Comparison of ENCODE assay signal across 39 cellular contexts in the genomic region with DNA sequence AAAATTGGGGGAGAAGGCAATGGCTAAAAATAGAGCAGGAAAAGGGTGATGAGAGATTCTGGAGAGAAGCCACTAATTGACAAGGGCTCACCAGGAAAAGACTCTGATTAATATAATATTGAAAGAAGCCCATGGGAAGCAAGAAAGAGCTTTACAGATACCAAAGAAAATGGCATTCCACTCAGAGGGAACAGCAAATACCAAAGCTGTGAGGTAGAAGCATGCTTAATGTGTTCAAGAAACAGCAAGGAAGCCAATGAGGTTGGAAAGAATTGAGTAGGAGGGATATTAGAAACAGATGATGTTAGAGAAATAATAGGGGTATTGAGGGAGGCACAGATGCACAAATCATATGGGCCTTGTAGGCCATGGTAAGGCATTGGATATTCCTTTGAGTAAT.
"Had no signal": no experiment of that assay in that cellular context is flagged by ENCODE, and none has a peak within 500 bp of the region (broad histone marks: within the 10 kb centered on the region; RNA-seq: fewer than 3 reads in every experiment).

No MANE protein-coding gene starts in this region.

- FAIRE-seq: bronchial epithelial cell, TTC549 had no signal

- H3K27me3 Mint-ChIP-seq: activated B cell treated with CpG ODN at 0.5 μM for 24 hours; activated CD8-positive, alpha-beta T cell treated with anti-CD3 and anti-CD28 coated beads for 36 hours; brain; central memory CD8-positive, alpha-beta T cell had no signal

- H3K4me1 ChIP-seq: ascending aorta had no signal

- ATAC-seq: activated CD8-positive, alpha-beta T cell treated with anti-CD3 and anti-CD28 coated beads for 36 hours; activated naive CD4-positive, alpha-beta T cell treated with anti-CD3 and anti-CD28 coated beads, Interleukin-2, amount 50 U/mL, for 72 hours; activated T-cell treated with anti-CD3 and anti-CD28 coated beads, Interleukin-2, amount 50 U/mL, for 4 hours; activated T-cell treated with anti-CD3 and anti-CD28 coated beads, Interleukin-2, amount 50 U/mL, for 72 hours; activated T-helper 17 cell treated with anti-CD3 and anti-CD28 coated beads, Interleukin-2, amount 50 U/mL, for 72 hours had no signal

- H3K27ac ChIP-seq: ascending aorta, cardiac muscle cell, VCaP had no signal

- H3K9me3 Mint-ChIP-seq: activated B cell treated with CpG ODN at 0.5 μM for 24 hours; activated CD4-positive, alpha-beta memory T cell treated with anti-CD3 and anti-CD28 coated beads for 36 hours; activated CD4-positive, alpha-beta T cell treated with anti-CD3 and anti-CD28 coated beads, Interleukin-2, amount 10 ng/mL, durations not matched to agents 24 days and 14 days; activated CD8-positive, alpha-beta T cell treated with anti-CD3 and anti-CD28 coated beads for 36 hours; activated naive CD4-positive, alpha-beta T cell treated with anti-CD3 and anti-CD28 coated beads for 36 hours; activated naive CD4-positive, alpha-beta T cell treated with anti-CD3 and anti-CD28 coated beads, Interleukin-2, amount 50 U/mL, for 72 hours; activated naive CD8-positive, alpha-beta T cell treated with anti-CD3 and anti-CD28 coated beads for 36 hours; activated T-cell treated with anti-CD3 and anti-CD28 coated beads, Interleukin-2, amount 50 U/mL, for 4 hours; activated T-cell treated with anti-CD3 and anti-CD28 coated beads, Interleukin-2, amount 50 U/mL, for 72 hours; activated T-helper 1 cell treated with anti-CD3 and anti-CD28 coated beads, Interleukin-12 subunit alpha, Interleukin-12 subunit beta, Interleukin-2, Interleukin-4 antibody, amounts not matched to agents 30 ng/mL and 10 ng/mL and 1 ng/mL, durations not matched to agents 14 hours and 24 hours and 36 hours; activated T-helper 17 cell treated with anti-CD3 and anti-CD28 coated beads, Interleukin-2, amount 50 U/mL, for 72 hours; brain; central memory CD8-positive, alpha-beta T cell; T-helper 1 cell treated with Interleukin-12 subunit alpha and Interleukin-12 subunit beta and Interleukin-4 antibody, amounts not matched to agents 30 μg/mL and 1 μg/mL, for 36 hours; T-helper 2 cell treated with Interferon-gamma antibody and Interleukin-4, amounts not matched to agents 5 μg/mL and 100 μg/mL, for 36 hours had no signal

- H3K27ac Mint-ChIP-seq: activated B cell treated with CpG ODN at 0.5 μM for 24 hours; activated CD4-positive, alpha-beta memory T cell treated with anti-CD3 and anti-CD28 coated beads for 36 hours; activated CD4-positive, alpha-beta T cell treated with anti-CD3 and anti-CD28 coated beads, Interleukin-2, amount 10 ng/mL, durations not matched to agents 24 days and 14 days; activated CD8-positive, alpha-beta T cell treated with anti-CD3 and anti-CD28 coated beads for 36 hours; activated naive CD4-positive, alpha-beta T cell treated with anti-CD3 and anti-CD28 coated beads for 36 hours; activated naive CD4-positive, alpha-beta T cell treated with anti-CD3 and anti-CD28 coated beads, Interleukin-2, amount 50 U/mL, for 72 hours; activated naive CD8-positive, alpha-beta T cell treated with anti-CD3 and anti-CD28 coated beads for 36 hours; activated T-cell treated with anti-CD3 and anti-CD28 coated beads, Interleukin-2, amount 50 U/mL, for 72 hours; activated T-helper 1 cell treated with anti-CD3 and anti-CD28 coated beads, Interleukin-12 subunit alpha, Interleukin-12 subunit beta, Interleukin-2, Interleukin-4 antibody, amounts not matched to agents 30 ng/mL and 10 ng/mL and 1 ng/mL, durations not matched to agents 14 hours and 24 hours and 36 hours; activated T-helper 17 cell treated with anti-CD3 and anti-CD28 coated beads, Interleukin-2, amount 50 U/mL, for 72 hours; brain; T-helper 1 cell treated with Interleukin-12 subunit alpha and Interleukin-12 subunit beta and Interleukin-4 antibody, amounts not matched to agents 30 μg/mL and 1 μg/mL, for 36 hours; T-helper 2 cell treated with Interferon-gamma antibody and Interleukin-4, amounts not matched to agents 5 μg/mL and 100 μg/mL, for 36 hours had no signal

- H3K4me3 ChIP-seq: ascending aorta, cardiac muscle cell had no signal

- H3K36me3 Mint-ChIP-seq: activated CD4-positive, alpha-beta memory T cell treated with anti-CD3 and anti-CD28 coated beads for 36 hours; activated naive CD4-positive, alpha-beta T cell treated with anti-CD3 and anti-CD28 coated beads, Interleukin-2, amount 50 U/mL, for 72 hours; activated naive CD8-positive, alpha-beta T cell treated with anti-CD3 and anti-CD28 coated beads for 36 hours; brain had no signal

- DNase-seq: activated B cell treated with CpG ODN at 0.5 μM for 24 hours; activated CD4-positive, alpha-beta memory T cell treated with anti-CD3 and anti-CD28 coated beads for 36 hours; activated CD4-positive, alpha-beta T cell treated with anti-CD3 and anti-CD28 coated beads for 4 hours; activated CD4-positive, alpha-beta T cell treated with anti-CD3 and anti-CD28 coated beads, Interleukin-2, amount 10 ng/mL, durations not matched to agents 24 days and 14 days; activated CD4-positive, alpha-beta T cell treated with anti-CD3 and anti-CD28 coated beads, Interleukin-2, amount 50 U/mL, for 1 hour; activated CD4-positive, alpha-beta T cell treated with anti-CD3 and anti-CD28 coated beads, Interleukin-2, amount 50 U/mL, for 4 hours; activated CD4-positive, CD25-positive, alpha-beta regulatory T cell treated with anti-CD3 and anti-CD28 coated beads, Interleukin-2, amount 50 U/mL, for 72 hours; activated CD8-positive, alpha-beta memory T cell treated with anti-CD3 and anti-CD28 coated beads, Interleukin-2, amount 50 U/mL, for 4 hours; activated CD8-positive, alpha-beta T cell treated with anti-CD3 and anti-CD28 coated beads for 36 hours; activated effector memory CD4-positive, alpha-beta T cell treated with anti-CD3 and anti-CD28 coated beads, Interleukin-2, amount 50 U/mL, for 16 hours; activated gamma-delta T cell treated with Interleukin-2 at 50 U/mL for 16 hours; activated naive CD4-positive, alpha-beta T cell; activated naive CD4-positive, alpha-beta T cell treated with anti-CD3 and anti-CD28 coated beads for 36 hours; activated naive CD4-positive, alpha-beta T cell treated with anti-CD3 and anti-CD28 coated beads, Interleukin-2, amount 50 U/mL, for 16 hours; activated naive CD8-positive, alpha-beta T cell treated with anti-CD3 and anti-CD28 coated beads for 36 hours; activated T-cell treated with anti-CD3 and anti-CD28 coated beads for 4 hours; activated T-cell treated with anti-CD3 and anti-CD28 coated beads, Interleukin-2, amount 50 U/mL, for 1 hour; activated T-cell treated with anti-CD3 and anti-CD28 coated beads, Interleukin-2, amount 50 U/mL, for 4 hours; activated T-cell treated with anti-CD3 and anti-CD28 coated beads, Interleukin-2, amount 50 U/mL, for 72 hours; amygdala; anterior cingulate cortex; caudate nucleus; cerebellar nuclear complex; SW 1271; T-helper 1 cell; T-helper 2 cell; T-helper 9 cell had no signal

- H3K4me1 Mint-ChIP-seq: activated B cell treated with CpG ODN at 0.5 μM for 24 hours; activated CD4-positive, alpha-beta T cell treated with anti-CD3 and anti-CD28 coated beads, Interleukin-2, amount 10 ng/mL, durations not matched to agents 24 days and 14 days; activated naive CD8-positive, alpha-beta T cell treated with anti-CD3 and anti-CD28 coated beads for 36 hours; activated T-helper 17 cell treated with anti-CD3 and anti-CD28 coated beads, Interleukin-2, amount 50 U/mL, for 72 hours; brain; central memory CD8-positive, alpha-beta T cell had no signal

- H3K27me3 ChIP-seq: ascending aorta, cardiac muscle cell had no signal

- H3K9me3 ChIP-seq: ascending aorta had no signal

- H3K4me3 Mint-ChIP-seq: activated B cell treated with CpG ODN at 0.5 μM for 24 hours; activated CD4-positive, alpha-beta memory T cell treated with anti-CD3 and anti-CD28 coated beads for 36 hours; activated CD4-positive, alpha-beta T cell treated with anti-CD3 and anti-CD28 coated beads, Interleukin-2, amount 10 ng/mL, durations not matched to agents 24 days and 14 days; activated CD8-positive, alpha-beta T cell treated with anti-CD3 and anti-CD28 coated beads for 36 hours; activated naive CD4-positive, alpha-beta T cell treated with anti-CD3 and anti-CD28 coated beads for 36 hours; activated naive CD8-positive, alpha-beta T cell treated with anti-CD3 and anti-CD28 coated beads for 36 hours; activated T-cell treated with anti-CD3 and anti-CD28 coated beads, Interleukin-2, amount 50 U/mL, for 4 hours; activated T-cell treated with anti-CD3 and anti-CD28 coated beads, Interleukin-2, amount 50 U/mL, for 72 hours; activated T-helper 1 cell treated with anti-CD3 and anti-CD28 coated beads, Interleukin-12 subunit alpha, Interleukin-12 subunit beta, Interleukin-2, Interleukin-4 antibody, amounts not matched to agents 30 ng/mL and 10 ng/mL and 1 ng/mL, durations not matched to agents 14 hours and 24 hours and 36 hours; activated T-helper 17 cell treated with anti-CD3 and anti-CD28 coated beads, Interleukin-2, amount 50 U/mL, for 72 hours; brain; central memory CD8-positive, alpha-beta T cell; T-helper 1 cell treated with Interleukin-12 subunit alpha and Interleukin-12 subunit beta and Interleukin-4 antibody, amounts not matched to agents 30 μg/mL and 1 μg/mL, for 36 hours; T-helper 2 cell treated with Interferon-gamma antibody and Interleukin-4, amounts not matched to agents 5 μg/mL and 100 μg/mL, for 36 hours had no signal

- H3K36me3 ChIP-seq: ascending aorta, cardiac muscle cell had no signal
